ENCODE assay signal across 27 cellular contexts in genomic region chr3:18070231-18070630, GRCh38.
"Had no signal": no experiment of that assay in that cellular context is flagged by ENCODE, and none has a peak within 500 bp of the region (broad histone marks: within the 10 kb centered on the region; RNA-seq: fewer than 3 reads in every experiment).

No MANE protein-coding gene starts in this region.

- H3K36me3 ChIP-seq: ascending aorta, breast epithelium, cardiac muscle cell had no signal

- ATAC-seq: activated CD4-positive, alpha-beta T cell treated with anti-CD3 and anti-CD28 coated beads for 36 hours; activated naive CD4-positive, alpha-beta T cell treated with anti-CD3 and anti-CD28 coated beads, Interleukin-2, amount 50 U/mL, for 72 hours; activated T-cell treated with anti-CD3 and anti-CD28 coated beads, Interleukin-2, amount 50 U/mL, for 72 hours had no signal

- H3K4me1 Mint-ChIP-seq: activated CD4-positive, alpha-beta T cell treated with anti-CD3 and anti-CD28 coated beads for 36 hours; activated CD4-positive, alpha-beta T cell treated with anti-CD3 and anti-CD28 coated beads, Interleukin-2, amount 10 ng/mL, durations not matched to agents 24 days and 14 days; activated naive CD4-positive, alpha-beta T cell treated with anti-CD3 and anti-CD28 coated beads, Interleukin-2, amount 10 ng/mL, durations not matched to agents 7 days and 5 days; brain; central memory CD8-positive, alpha-beta T cell had no signal

- H3K27ac Mint-ChIP-seq: activated CD4-positive, alpha-beta memory T cell treated with anti-CD3 and anti-CD28 coated beads for 36 hours; activated CD4-positive, alpha-beta T cell treated with anti-CD3 and anti-CD28 coated beads for 36 hours; activated CD4-positive, alpha-beta T cell treated with anti-CD3 and anti-CD28 coated beads, Interleukin-2, amount 10 ng/mL, durations not matched to agents 24 days and 14 days; activated naive CD4-positive, alpha-beta T cell treated with anti-CD3 and anti-CD28 coated beads, Interleukin-2, amount 10 ng/mL, durations not matched to agents 7 days and 5 days; activated naive CD4-positive, alpha-beta T cell treated with anti-CD3 and anti-CD28 coated beads, Interleukin-2, amount 50 U/mL, for 72 hours; activated naive CD8-positive, alpha-beta T cell treated with anti-CD3 and anti-CD28 coated beads, Interleukin-2, amount 10 ng/mL, durations not matched to agents 7 days and 5 days; activated T-cell treated with anti-CD3 and anti-CD28 coated beads, Interleukin-2, amount 50 U/mL, for 24 hours; activated T-cell treated with anti-CD3 and anti-CD28 coated beads, Interleukin-2, amount 50 U/mL, for 72 hours; brain; dendritic cell treated with granulocyte-macrophage colony-stimulating factor and Interleukin-4, amounts not matched to agents 40 ng/mL and 50 ng/mL, for 4 days; endodermal cell had no signal

- H3K27me3 Mint-ChIP-seq: activated CD4-positive, alpha-beta memory T cell treated with anti-CD3 and anti-CD28 coated beads for 36 hours; activated CD4-positive, alpha-beta T cell treated with anti-CD3 and anti-CD28 coated beads for 36 hours; activated CD4-positive, alpha-beta T cell treated with anti-CD3 and anti-CD28 coated beads, Interleukin-2, amount 10 ng/mL, durations not matched to agents 24 days and 14 days; activated naive CD4-positive, alpha-beta T cell treated with anti-CD3 and anti-CD28 coated beads, Interleukin-2, amount 10 ng/mL, durations not matched to agents 7 days and 5 days; activated naive CD8-positive, alpha-beta T cell treated with anti-CD3 and anti-CD28 coated beads, Interleukin-2, amount 10 ng/mL, durations not matched to agents 7 days and 5 days; brain; central memory CD8-positive, alpha-beta T cell; dendritic cell treated with granulocyte-macrophage colony-stimulating factor and Interleukin-4, amounts not matched to agents 40 ng/mL and 50 ng/mL, for 4 days had no signal

- H3K4me3 Mint-ChIP-seq: activated CD4-positive, alpha-beta memory T cell treated with anti-CD3 and anti-CD28 coated beads for 36 hours; activated CD4-positive, alpha-beta T cell treated with anti-CD3 and anti-CD28 coated beads for 36 hours; activated CD4-positive, alpha-beta T cell treated with anti-CD3 and anti-CD28 coated beads, Interleukin-2, amount 10 ng/mL, durations not matched to agents 24 days and 14 days; activated naive CD4-positive, alpha-beta T cell treated with anti-CD3 and anti-CD28 coated beads, Interleukin-2, amount 10 ng/mL, durations not matched to agents 7 days and 5 days; activated naive CD8-positive, alpha-beta T cell treated with anti-CD3 and anti-CD28 coated beads, Interleukin-2, amount 10 ng/mL, durations not matched to agents 7 days and 5 days; activated T-cell treated with anti-CD3 and anti-CD28 coated beads, Interleukin-2, amount 50 U/mL, for 24 hours; activated T-cell treated with anti-CD3 and anti-CD28 coated beads, Interleukin-2, amount 50 U/mL, for 72 hours; brain; central memory CD8-positive, alpha-beta T cell; dendritic cell treated with granulocyte-macrophage colony-stimulating factor and Interleukin-4, amounts not matched to agents 40 ng/mL and 50 ng/mL, for 4 days; endodermal cell had no signal

- DNase-seq: activated CD4-positive, alpha-beta memory T cell treated with anti-CD3 and anti-CD28 coated beads for 36 hours; activated CD4-positive, alpha-beta T cell treated with anti-CD3 and anti-CD28 coated beads for 36 hours; activated CD4-positive, alpha-beta T cell treated with anti-CD3 and anti-CD28 coated beads, Interleukin-2, amount 10 ng/mL, durations not matched to agents 24 days and 14 days; activated CD4-positive, CD25-positive, alpha-beta regulatory T cell; activated CD4-positive, CD25-positive, alpha-beta regulatory T cell treated with anti-CD3 and anti-CD28 coated beads, Interleukin-2, amount 50 U/mL, for 72 hours; activated CD8-positive, alpha-beta memory T cell treated with anti-CD3 and anti-CD28 coated beads, Interleukin-2, amount 50 U/mL, for 48 hours; activated gamma-delta T cell; activated naive CD4-positive, alpha-beta T cell; activated naive CD4-positive, alpha-beta T cell treated with anti-CD3 and anti-CD28 coated beads, Interleukin-2, amount 10 ng/mL, durations not matched to agents 7 days and 5 days; activated naive CD8-positive, alpha-beta T cell treated with anti-CD3 and anti-CD28 coated beads, Interleukin-2, amount 10 ng/mL, durations not matched to agents 7 days and 5 days; activated T-cell treated with anti-CD3 and anti-CD28 coated beads for 4 hours; activated T-cell treated with anti-CD3 and anti-CD28 coated beads, Interleukin-2, amount 50 U/mL, for 24 hours; activated T-cell treated with anti-CD3 and anti-CD28 coated beads, Interleukin-2, amount 50 U/mL, for 72 hours; dorsolateral prefrontal cortex; effector memory CD4-positive, alpha-beta T cell; endodermal cell; glutamatergic neuron; T-helper 1 cell; T-helper 2 cell had no signal

- H3K4me3 ChIP-seq: ascending aorta, breast epithelium, cardiac muscle cell, coronary artery, dorsolateral prefrontal cortex had no signal

- H3K27ac ChIP-seq: ascending aorta, breast epithelium, cardiac muscle cell, coronary artery, dorsolateral prefrontal cortex had no signal

- H3K9me3 ChIP-seq: ascending aorta, breast epithelium had no signal

- H3K9me3 Mint-ChIP-seq: activated CD4-positive, alpha-beta memory T cell treated with anti-CD3 and anti-CD28 coated beads for 36 hours; activated naive CD4-positive, alpha-beta T cell treated with anti-CD3 and anti-CD28 coated beads, Interleukin-2, amount 10 ng/mL, durations not matched to agents 7 days and 5 days; activated T-cell treated with anti-CD3 and anti-CD28 coated beads, Interleukin-2, amount 50 U/mL, for 24 hours; brain; central memory CD8-positive, alpha-beta T cell; endodermal cell had no signal

- H3K27me3 ChIP-seq: ascending aorta, breast epithelium, cardiac muscle cell, dorsolateral prefrontal cortex had no signal

- H3K4me1 ChIP-seq: ascending aorta, breast epithelium had no signal

- H3K36me3 Mint-ChIP-seq: activated CD4-positive, alpha-beta memory T cell treated with anti-CD3 and anti-CD28 coated beads for 36 hours; activated naive CD4-positive, alpha-beta T cell treated with anti-CD3 and anti-CD28 coated beads, Interleukin-2, amount 10 ng/mL, durations not matched to agents 7 days and 5 days; activated naive CD4-positive, alpha-beta T cell treated with anti-CD3 and anti-CD28 coated beads, Interleukin-2, amount 50 U/mL, for 72 hours; activated naive CD8-positive, alpha-beta T cell treated with anti-CD3 and anti-CD28 coated beads, Interleukin-2, amount 10 ng/mL, durations not matched to agents 7 days and 5 days had no signal
